In the genomic region with DNA sequence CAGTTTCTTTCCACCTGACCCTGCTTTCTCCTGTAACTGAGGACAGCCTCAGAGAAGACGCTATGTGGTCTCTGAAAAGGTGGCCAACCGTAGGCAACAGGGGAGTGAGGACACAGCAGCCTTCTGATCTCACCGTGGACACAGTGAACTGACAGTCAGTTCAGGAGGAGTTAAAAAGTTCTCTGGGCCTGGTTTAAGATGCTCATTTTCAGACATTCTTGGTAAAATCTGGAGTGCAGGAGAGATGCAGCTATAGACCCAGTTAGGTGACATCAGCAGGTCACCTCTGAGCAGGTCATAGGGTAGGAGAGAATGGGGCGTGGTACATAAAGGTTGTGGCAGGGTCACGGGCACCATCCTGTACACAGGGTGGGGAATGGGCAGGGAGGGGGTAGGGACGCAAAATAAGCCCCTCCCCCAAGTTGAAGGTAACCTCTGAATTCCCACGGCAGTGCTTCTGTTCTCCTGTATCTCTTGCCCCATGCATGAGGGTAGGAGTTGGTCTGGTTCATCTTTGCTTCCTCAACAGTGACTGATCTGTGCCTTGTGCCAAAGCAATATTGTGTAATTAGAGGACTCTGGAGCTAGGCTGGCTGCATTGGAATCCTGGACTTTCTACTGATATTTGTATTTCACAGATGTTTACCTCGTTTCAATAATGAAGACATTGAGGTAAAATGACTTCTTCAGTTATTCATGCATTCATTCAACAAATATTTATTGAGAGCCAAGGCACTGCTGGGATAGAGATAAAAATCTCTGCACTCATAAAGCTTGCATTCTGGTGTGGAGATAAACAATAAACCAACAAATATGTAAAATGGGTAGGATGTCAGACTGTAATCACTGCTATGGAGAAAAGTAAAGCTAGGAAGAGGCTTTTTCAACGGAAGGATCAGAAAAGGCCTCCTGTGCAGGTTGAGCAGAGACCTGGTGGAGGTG, we compare ENCODE assay signal across 1 cellular context.
TF ChIP-seq lines count a peak whose summit lies in the region.

No MANE protein-coding gene starts in this region.

TF ChIP-seq in HepG2, 621 proteins besides CTCF, POLR2A, EP300 and RAD21 (continues in another document):
- TF ChIP-seq AKAP8 (CRISPR knock-in tag; IDR thresholded peaks at IDR 0.05) (no peak), PAF1 (CRISPR knock-in tag; IDR thresholded peaks at IDR 0.05) (no peak), CENPT (CRISPR knock-in tag; IDR thresholded peaks at IDR 0.05; ENCODE audit: low read depth) (no peak), U2AF1 (optimal IDR thresholded peaks at IDR 0.05; ENCODE audit: low read depth, low read length) (no peak), ZNF367 (CRISPR knock-in tag; IDR thresholded peaks at IDR 0.05; ENCODE audit: borderline replicate concordance) (no peak), DBP (CRISPR knock-in tag; IDR thresholded peaks at IDR 0.05; ENCODE audit: not compliant biosample characterization) (no peak), ETV5 (CRISPR knock-in tag; IDR thresholded peaks at IDR 0.05; ENCODE audit: borderline replicate concordance) (peak; percentile 27; the same call in 1 of the 2 replicates), ZIK1 (CRISPR knock-in tag; IDR thresholded peaks at IDR 0.05; ENCODE audit: borderline replicate concordance, low read depth) (no peak), ZNF431 (CRISPR knock-in tag; IDR thresholded peaks at IDR 0.05; ENCODE audit: borderline replicate concordance, low read depth) (0 out of 2 replicates have a peak, but pooled peaks have one; percentile 40), ZNF446 (CRISPR knock-in tag; IDR thresholded peaks at IDR 0.05) (no peak), MXD3 (CRISPR knock-in tag; IDR thresholded peaks at IDR 0.05) (no peak), FOXA3 (CRISPR knock-in tag; IDR thresholded peaks at IDR 0.05) (peak; percentile 79; the same call in 1 of the 2 replicates), STAG1 (CRISPR knock-in tag; IDR thresholded peaks at IDR 0.05) (no peak), CSRNP1 (CRISPR knock-in tag; IDR thresholded peaks at IDR 0.05) (peak; percentile 61; the same call in 1 of the 2 replicates), ATAD3A (CRISPR knock-in tag; IDR thresholded peaks at IDR 0.05) (no peak), ZNF766 (CRISPR knock-in tag; IDR thresholded peaks at IDR 0.05; ENCODE audit: borderline replicate concordance) (no peak), RAD51 (IDR thresholded peaks at IDR 0.05; ENCODE audit: borderline replicate concordance) (no peak), POLR2AphosphoS2 (IDR thresholded peaks at IDR 0.05; ENCODE audit: low read depth, low read length) (no peak), ZEB1 (IDR thresholded peaks at IDR 0.05; ENCODE audit: insufficient replicate concordance, low read depth) (no peak), MXI1 (IDR thresholded peaks at IDR 0.05; ENCODE audit: borderline replicate concordance, low read depth, low read length) (no peak), TBL1XR1 (IDR thresholded peaks at IDR 0.05; ENCODE audit: borderline replicate concordance, low read length, partially characterized antibody) (peak; percentile 47), ISX (CRISPR knock-in tag; conservative IDR thresholded peaks at IDR 0.05) (no peak)
- TF ChIP-seq, protein P1, sequence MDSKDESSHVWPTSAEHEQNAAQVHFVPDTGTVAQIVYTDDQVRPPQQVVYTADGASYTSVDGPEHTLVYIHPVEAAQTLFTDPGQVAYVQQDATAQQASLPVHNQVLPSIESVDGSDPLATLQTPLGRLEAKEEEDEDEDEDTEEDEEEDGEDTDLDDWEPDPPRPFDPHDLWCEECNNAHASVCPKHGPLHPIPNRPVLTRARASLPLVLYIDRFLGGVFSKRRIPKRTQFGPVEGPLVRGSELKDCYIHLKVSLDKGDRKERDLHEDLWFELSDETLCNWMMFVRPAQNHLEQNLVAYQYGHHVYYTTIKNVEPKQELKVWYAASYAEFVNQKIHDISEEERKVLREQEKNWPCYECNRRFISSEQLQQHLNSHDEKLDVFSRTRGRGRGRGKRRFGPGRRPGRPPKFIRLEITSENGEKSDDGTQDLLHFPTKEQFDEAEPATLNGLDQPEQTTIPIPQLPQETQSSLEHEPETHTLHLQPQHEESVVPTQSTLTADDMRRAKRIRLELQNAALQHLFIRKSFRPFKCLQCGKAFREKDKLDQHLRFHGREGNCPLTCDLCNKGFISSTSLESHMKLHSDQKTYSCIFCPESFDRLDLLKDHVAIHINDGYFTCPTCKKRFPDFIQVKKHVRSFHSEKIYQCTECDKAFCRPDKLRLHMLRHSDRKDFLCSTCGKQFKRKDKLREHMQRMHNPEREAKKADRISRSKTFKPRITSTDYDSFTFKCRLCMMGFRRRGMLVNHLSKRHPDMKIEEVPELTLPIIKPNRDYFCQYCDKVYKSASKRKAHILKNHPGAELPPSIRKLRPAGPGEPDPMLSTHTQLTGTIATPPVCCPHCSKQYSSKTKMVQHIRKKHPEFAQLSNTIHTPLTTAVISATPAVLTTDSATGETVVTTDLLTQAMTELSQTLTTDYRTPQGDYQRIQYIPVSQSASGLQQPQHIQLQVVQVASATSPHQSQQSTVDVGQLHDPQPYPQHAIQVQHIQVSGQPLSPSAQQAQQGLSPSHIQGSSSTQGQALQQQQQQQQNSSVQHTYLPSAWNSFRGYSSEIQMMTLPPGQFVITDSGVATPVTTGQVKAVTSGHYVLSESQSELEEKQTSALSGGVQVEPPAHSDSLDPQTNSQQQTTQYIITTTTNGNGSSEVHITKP (CRISPR knock-in tag; IDR thresholded peaks at IDR 0.05; ENCODE audit: low read depth) = no peak
- TF ChIP-seq, protein P2, sequence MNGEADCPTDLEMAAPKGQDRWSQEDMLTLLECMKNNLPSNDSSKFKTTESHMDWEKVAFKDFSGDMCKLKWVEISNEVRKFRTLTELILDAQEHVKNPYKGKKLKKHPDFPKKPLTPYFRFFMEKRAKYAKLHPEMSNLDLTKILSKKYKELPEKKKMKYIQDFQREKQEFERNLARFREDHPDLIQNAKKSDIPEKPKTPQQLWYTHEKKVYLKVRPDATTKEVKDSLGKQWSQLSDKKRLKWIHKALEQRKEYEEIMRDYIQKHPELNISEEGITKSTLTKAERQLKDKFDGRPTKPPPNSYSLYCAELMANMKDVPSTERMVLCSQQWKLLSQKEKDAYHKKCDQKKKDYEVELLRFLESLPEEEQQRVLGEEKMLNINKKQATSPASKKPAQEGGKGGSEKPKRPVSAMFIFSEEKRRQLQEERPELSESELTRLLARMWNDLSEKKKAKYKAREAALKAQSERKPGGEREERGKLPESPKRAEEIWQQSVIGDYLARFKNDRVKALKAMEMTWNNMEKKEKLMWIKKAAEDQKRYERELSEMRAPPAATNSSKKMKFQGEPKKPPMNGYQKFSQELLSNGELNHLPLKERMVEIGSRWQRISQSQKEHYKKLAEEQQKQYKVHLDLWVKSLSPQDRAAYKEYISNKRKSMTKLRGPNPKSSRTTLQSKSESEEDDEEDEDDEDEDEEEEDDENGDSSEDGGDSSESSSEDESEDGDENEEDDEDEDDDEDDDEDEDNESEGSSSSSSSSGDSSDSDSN (CRISPR knock-in tag; IDR thresholded peaks at IDR 0.05) = peak; percentile 41; the same call in 1 of the 2 replicates
- TF ChIP-seq, protein P3, sequence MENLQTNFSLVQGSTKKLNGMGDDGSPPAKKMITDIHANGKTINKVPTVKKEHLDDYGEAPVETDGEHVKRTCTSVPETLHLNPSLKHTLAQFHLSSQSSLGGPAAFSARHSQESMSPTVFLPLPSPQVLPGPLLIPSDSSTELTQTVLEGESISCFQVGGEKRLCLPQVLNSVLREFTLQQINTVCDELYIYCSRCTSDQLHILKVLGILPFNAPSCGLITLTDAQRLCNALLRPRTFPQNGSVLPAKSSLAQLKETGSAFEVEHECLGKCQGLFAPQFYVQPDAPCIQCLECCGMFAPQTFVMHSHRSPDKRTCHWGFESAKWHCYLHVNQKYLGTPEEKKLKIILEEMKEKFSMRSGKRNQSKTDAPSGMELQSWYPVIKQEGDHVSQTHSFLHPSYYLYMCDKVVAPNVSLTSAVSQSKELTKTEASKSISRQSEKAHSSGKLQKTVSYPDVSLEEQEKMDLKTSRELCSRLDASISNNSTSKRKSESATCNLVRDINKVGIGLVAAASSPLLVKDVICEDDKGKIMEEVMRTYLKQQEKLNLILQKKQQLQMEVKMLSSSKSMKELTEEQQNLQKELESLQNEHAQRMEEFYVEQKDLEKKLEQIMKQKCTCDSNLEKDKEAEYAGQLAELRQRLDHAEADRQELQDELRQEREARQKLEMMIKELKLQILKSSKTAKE (CRISPR knock-in tag; IDR thresholded peaks at IDR 0.05; ENCODE audit: borderline replicate concordance) = no peak
- TF ChIP-seq, protein P4, sequence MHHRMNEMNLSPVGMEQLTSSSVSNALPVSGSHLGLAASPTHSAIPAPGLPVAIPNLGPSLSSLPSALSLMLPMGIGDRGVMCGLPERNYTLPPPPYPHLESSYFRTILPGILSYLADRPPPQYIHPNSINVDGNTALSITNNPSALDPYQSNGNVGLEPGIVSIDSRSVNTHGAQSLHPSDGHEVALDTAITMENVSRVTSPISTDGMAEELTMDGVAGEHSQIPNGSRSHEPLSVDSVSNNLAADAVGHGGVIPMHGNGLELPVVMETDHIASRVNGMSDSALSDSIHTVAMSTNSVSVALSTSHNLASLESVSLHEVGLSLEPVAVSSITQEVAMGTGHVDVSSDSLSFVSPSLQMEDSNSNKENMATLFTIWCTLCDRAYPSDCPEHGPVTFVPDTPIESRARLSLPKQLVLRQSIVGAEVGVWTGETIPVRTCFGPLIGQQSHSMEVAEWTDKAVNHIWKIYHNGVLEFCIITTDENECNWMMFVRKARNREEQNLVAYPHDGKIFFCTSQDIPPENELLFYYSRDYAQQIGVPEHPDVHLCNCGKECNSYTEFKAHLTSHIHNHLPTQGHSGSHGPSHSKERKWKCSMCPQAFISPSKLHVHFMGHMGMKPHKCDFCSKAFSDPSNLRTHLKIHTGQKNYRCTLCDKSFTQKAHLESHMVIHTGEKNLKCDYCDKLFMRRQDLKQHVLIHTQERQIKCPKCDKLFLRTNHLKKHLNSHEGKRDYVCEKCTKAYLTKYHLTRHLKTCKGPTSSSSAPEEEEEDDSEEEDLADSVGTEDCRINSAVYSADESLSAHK (CRISPR knock-in tag; IDR thresholded peaks at IDR 0.05; ENCODE audit: borderline replicate concordance) = no peak
- TF ChIP-seq, protein P5, sequence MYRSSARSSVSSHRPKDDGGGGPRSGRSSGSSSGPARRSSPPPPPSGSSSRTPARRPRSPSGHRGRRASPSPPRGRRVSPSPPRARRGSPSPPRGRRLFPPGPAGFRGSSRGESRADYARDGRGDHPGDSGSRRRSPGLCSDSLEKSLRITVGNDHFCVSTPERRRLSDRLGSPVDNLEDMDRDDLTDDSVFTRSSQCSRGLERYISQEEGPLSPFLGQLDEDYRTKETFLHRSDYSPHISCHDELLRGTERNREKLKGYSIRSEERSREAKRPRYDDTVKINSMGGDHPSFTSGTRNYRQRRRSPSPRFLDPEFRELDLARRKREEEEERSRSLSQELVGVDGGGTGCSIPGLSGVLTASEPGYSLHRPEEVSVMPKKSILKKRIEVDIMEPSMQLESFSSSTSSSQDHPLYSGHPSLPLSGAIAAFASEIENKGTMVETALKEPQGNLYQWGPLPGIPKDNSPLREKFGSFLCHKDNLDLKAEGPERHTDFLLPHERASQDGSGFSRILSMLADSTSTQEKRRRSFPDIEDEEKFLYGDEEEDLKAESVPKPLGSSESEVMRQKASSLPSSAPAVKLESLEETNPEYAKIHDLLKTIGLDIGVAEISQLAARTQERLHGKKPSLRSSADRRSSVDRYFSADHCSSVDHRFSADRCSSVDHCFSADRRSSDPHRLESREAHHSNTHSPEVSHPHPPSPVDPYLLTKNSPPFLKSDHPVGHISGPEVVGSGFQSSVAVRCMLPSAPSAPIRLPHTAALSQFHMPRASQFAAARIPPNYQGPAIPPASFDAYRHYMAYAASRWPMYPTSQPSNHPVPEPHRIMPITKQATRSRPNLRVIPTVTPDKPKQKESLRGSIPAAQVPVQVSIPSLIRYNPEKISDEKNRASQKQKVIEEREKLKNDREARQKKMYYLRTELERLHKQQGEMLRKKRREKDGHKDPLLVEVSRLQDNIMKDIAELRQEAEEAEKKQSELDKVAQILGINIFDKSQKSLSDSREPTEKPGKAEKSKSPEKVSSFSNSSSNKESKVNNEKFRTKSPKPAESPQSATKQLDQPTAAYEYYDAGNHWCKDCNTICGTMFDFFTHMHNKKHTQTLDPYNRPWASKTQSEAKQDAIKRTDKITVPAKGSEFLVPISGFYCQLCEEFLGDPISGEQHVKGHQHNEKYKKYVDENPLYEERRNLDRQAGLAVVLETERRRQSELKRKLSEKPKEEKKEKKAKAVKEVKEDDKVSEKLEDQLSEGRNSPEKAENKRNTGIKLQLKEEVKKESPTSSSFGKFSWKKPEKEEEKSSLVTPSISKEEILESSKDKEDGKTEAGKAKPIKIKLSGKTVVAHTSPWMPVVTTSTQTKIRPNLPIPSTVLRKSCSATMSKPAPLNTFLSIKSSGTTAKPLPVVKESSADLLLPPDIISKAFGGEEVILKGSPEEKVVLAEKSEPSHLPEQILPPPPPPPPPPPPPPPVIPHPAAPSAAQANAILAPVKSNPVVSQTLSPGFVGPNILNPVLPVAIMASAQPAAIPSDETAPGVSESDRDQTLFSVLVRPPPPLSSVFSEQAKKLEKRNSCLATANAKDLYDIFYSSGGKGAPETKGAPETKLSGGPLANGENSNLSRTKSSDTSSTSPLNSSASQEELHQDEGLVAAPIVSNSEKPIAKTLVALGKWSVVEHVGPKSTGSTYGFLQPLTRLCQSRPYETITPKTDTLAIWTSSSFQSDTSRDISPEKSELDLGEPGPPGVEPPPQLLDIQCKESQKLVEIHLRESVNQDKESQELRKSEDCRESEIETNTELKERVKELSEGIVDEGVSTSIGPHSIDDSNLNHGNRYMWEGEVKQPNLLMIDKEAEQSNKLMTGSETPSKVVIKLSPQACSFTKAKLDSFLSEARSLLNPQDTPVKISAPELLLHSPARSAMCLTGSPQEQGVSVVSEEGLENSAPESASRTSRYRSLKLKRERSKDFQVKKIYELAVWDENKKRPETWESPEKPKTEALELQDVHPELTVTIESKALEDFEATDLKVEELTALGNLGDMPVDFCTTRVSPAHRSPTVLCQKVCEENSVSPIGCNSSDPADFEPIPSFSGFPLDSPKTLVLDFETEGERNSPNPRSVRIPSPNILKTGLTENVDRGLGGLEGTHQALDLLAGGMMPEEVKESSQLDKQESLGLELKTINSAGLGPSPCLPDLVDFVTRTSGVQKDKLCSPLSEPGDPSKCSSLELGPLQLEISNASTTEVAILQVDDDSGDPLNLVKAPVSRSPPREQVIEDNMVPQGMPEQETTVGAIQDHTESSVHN (CRISPR knock-in tag; IDR thresholded peaks at IDR 0.05) = no peak
